Comparison of ENCODE assay signal across 8 cellular contexts in the genomic region with DNA sequence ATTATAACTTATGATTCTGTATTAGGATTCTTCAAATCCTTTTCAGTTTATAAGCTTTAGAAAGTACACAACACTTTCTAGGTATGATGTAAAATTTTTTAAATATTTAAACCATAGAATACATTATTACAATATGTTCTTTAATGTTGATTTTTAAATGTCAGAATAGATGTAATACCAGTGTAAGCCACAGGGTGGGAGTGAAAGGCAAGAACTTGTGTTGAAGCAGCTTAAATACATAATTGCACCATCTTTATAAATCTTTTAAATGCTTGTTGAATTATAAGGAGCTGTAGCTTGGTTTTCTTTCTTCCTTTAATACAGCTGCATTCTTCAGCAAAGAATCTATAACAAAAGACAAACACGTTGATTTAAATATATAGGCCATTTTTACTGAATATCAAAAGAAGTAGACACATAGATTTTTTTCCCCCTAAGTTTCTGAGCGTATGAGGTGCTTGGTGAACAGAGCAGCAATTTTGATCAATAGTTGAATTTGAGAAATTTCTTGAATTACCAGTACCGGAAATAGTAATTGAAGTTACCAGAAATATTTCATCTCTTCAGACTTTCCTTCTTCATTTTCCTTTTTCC.
DNase-seq lines count a peak whose midpoint lies in the region; ATAC-seq and TF ChIP-seq lines count a peak whose summit lies in the region.

No MANE protein-coding gene starts in this region.

- no peaks in the 10 kb centered on the region for H3F3A ChIP-seq in neural cell (ENCODE audit: insufficient read depth, low read length, poor library complexity, severe bottlenecking)

- H3K27me3 ChIP-seq in heart left ventricle (no peaks in the 10 kb centered on the region), right cardiac atrium (ENCODE audit: control insufficient read depth, insufficient read depth) (no peaks in the 10 kb centered on the region), neural cell (ENCODE audit: insufficient read depth, low read depth, low read length) (no peaks in the 10 kb centered on the region)

- peak; percentile 69 to 88 (median 76) for TF ChIP-seq CTCF in heart left ventricle (IDR thresholded peaks at IDR 0.05)
- peak; percentile 84 for TF ChIP-seq CTCF in neural cell (IDR thresholded peaks at IDR 0.05; ENCODE audit: poor library complexity, severe bottlenecking)

- 69 to 77% (median 74%) methylated on average over 3 of the region's 3 CpGs for WGBS in heart left ventricle, 4 donors
- 69% methylated on average over 3 of the region's 3 CpGs for WGBS in right cardiac atrium

- peaks cover 0 to 73% (median 48%) of the 10 kb centered on the region in 9 donors for H3K36me3 ChIP-seq in heart left ventricle
- H3K36me3 ChIP-seq in neural cell (ENCODE audit: insufficient read depth, low read length) = no peaks in the 10 kb centered on the region

- intact Hi-C loops in heart left ventricle (cut with DNase I) (loop anchor here in 8 of 10 donors (2.0 to 5.0 kb wide), 3 partner anchors 48 to 50 kb away; no protein-coding TSS in a partner anchor), right cardiac atrium (cut with DNase I) (no loop called here), sciatic nerve (cut with DNase I) (no loop called here)

- H3K9ac ChIP-seq in neural cell (ENCODE audit: low read length) = no peak overlapping the region

- H3K4me3 ChIP-seq in heart left ventricle = no peak overlapping the region
- H3K4me3 ChIP-seq in right cardiac atrium (ENCODE audit: low read length) = no peak overlapping the region
- H3K4me3 ChIP-seq in neural cell (ENCODE audit: low read length) = no peak overlapping the region

- no peak overlapping the region for H2AFZ ChIP-seq in neural cell (ENCODE audit: low read depth, low read length)

- H3K9me3 ChIP-seq in heart left ventricle = no peaks in the 10 kb centered on the region
- H3K9me3 ChIP-seq in right cardiac atrium (ENCODE audit: control insufficient read depth, low read length) = no peaks in the 10 kb centered on the region
- no peaks in the 10 kb centered on the region for H3K9me3 ChIP-seq in neural cell (ENCODE audit: low read length)

- H3K4me2 ChIP-seq in neural cell (ENCODE audit: low read length) = no peak overlapping the region

- TF ChIP-seq EP300 in neural cell (conservative IDR thresholded peaks at IDR 0.05; ENCODE audit: poor library complexity, severe bottlenecking) = no peak

- no peaks in the 10 kb centered on the region for H4K20me1 ChIP-seq in neural cell (ENCODE audit: insufficient read depth)

- DNase-seq in heart left ventricle = no peak
- no peak for DNase-seq in right cardiac atrium
- peak; percentile 12 for DNase-seq in NCI-H82 treated with DMSO at 0.1 percent for 48 hours (lab: John Stamatoyannopoulos, UW; ENCODE audit: unreplicated experiment)
- peak; percentile 45 to 60 for DNase-seq in dermis microvascular lymphatic vessel endothelial cell (ENCODE audit: low read depth in 2 of 2)
- DNase-seq in sciatic nerve (ENCODE audit: low spot score) = no peak

- H3K79me2 ChIP-seq in neural cell (replicated peaks; ENCODE audit: insufficient read depth, low read length) = no peaks in the 10 kb centered on the region

- ATAC-seq in heart left ventricle (peak in 1 of 4 donors; percentile 50), right cardiac atrium (no peak), HG02763 (IDR thresholded peaks at IDR 0.05; ENCODE audit: unreplicated experiment) (peak; percentile 55), sciatic nerve (no peak), GM18873 (IDR thresholded peaks at IDR 0.05; ENCODE audit: low FRiP score, unreplicated experiment) (no peak)

- no peak overlapping the region for H3K27ac ChIP-seq in heart left ventricle
- no peak overlapping the region for H3K27ac ChIP-seq in right cardiac atrium (ENCODE audit: low read length)
- no peak overlapping the region for H3K27ac ChIP-seq in neural cell (ENCODE audit: low read length)

- no peak for TF ChIP-seq POLR2A in heart left ventricle (IDR thresholded peaks at IDR 0.05)

- peak; percentile 85 for TF ChIP-seq RAD21 in neural cell (conservative IDR thresholded peaks at IDR 0.05)

- H3K4me1 ChIP-seq in heart left ventricle = no peaks in the 10 kb centered on the region
- no peaks in the 10 kb centered on the region for H3K4me1 ChIP-seq in right cardiac atrium (ENCODE audit: control insufficient read depth, insufficient read depth, low read length)

- H3K9me2 ChIP-seq in neural cell (ENCODE audit: insufficient read depth, low read length) = no peaks in the 10 kb centered on the region

TF ChIP-seq in neural cell, 6 proteins besides CTCF, POLR2A, EP300 and RAD21:
- TF ChIP-seq SMC3 (conservative IDR thresholded peaks at IDR 0.05; ENCODE audit: poor library complexity) (peak; percentile 88), MXI1 (conservative IDR thresholded peaks at IDR 0.05; ENCODE audit: poor library complexity, severe bottlenecking) (no peak)

Comparison
In these comparisons a context has a peak if more than half of its experiments do, and no peak if none do; other contexts are left out.
1. intact Hi-C loops: an anchor here in heart left ventricle (2.0 to 5.0 kb wide); none called in right cardiac atrium and sciatic nerve.
2. DNase-seq: peak in NCI-H82 treated with DMSO at 0.1 percent for 48 hours (single experiment) and dermis microvascular lymphatic vessel endothelial cell (2 of 2); none in heart left ventricle (0 of 5), right cardiac atrium (0 of 3) and sciatic nerve (single experiment).